In genomic region chr9:71937070-71937625, GRCh38 we compare ENCODE assay signal across 24 cellular contexts. TPM values are rescaled to one million over a fixed set of nuclear protein-coding genes. Genes with fewer than 3 reads are reported as not detected.
A peak's percentile ranks its signal among the peaks of the same experiment; 100 is the strongest.
DNase-seq lines count a peak whose midpoint lies in the region; ATAC-seq and TF ChIP-seq lines count a peak whose summit lies in the region.
"Had no signal": no experiment of that assay in that cellular context is flagged by ENCODE, and none has a peak within 500 bp of the region (broad histone marks: within the 10 kb centered on the region; RNA-seq: fewer than 3 reads in every experiment).

No MANE protein-coding gene starts in this region.

- peak overlapping the region; percentile 35 for H3K9ac ChIP-seq in mesenchymal stem cell (ENCODE audit: low read length)
- H3K9ac ChIP-seq: parathyroid adenoma had no signal

- H2AFZ ChIP-seq in mesenchymal stem cell (ENCODE audit: low read depth, low read length) = no peak overlapping the region
- H2AFZ ChIP-seq: parathyroid adenoma had no signal

- H4K8ac ChIP-seq in mesenchymal stem cell (ENCODE audit: low read length) = no peak overlapping the region

- DNase-seq in SK-MEL-5 (ENCODE audit: low read depth, low spot score) (peak; percentile 81), epithelial cell of prostate (ENCODE audit: low read depth, low spot score) (no peak), mesenchymal stem cell (no peak), thoracic aorta (ENCODE audit: low spot score) (no peak), GOT3 (lab: John Stamatoyannopoulos, UW) (no peak), NCI-H2107 treated with DMSO at 0.1 percent for 48 hours (lab: John Stamatoyannopoulos, UW; ENCODE audit: unreplicated experiment) (no peak), HT-29 (ENCODE audit: low spot score) (no peak), cortex of kidney (lab: John Stamatoyannopoulos, UW) (no peak)
- DNase-seq: activated CD8-positive, alpha-beta T cell treated with anti-CD3 and anti-CD28 coated beads, Interleukin-2, amount 10 ng/mL, durations not matched to agents 7 days and 5 days; activated T-cell treated with anti-CD3 and anti-CD28 coated beads, Interleukin-2, amount 50 U/mL, for 24 hours; CD8-positive, alpha-beta memory T cell; DND-41; foreskin fibroblast; MG63; naive thymus-derived CD8-positive, alpha-beta T cell; NCI-H2171 treated with DMSO at 0.1 percent for 48 hours; NCI-H526 treated with DMSO at 0.1 percent for 48 hours; RPMI8226; sigmoid colon; stimulated activated naive B cell treated with anti-CD40 and anti-IgM and Interleukin-4, amounts not matched to agents 10 μg/mL and 1 μg/mL and 100 μg/mL, for 72 hours; T1000; transverse colon had no signal

- H3K4me2 ChIP-seq in mesenchymal stem cell (ENCODE audit: low read length, poor library complexity, severe bottlenecking) = no peak overlapping the region

- H3K4me1 ChIP-seq in mesenchymal stem cell (ENCODE audit: control insufficient read depth, insufficient read depth, low read depth, low read length) (no peaks in the 10 kb centered on the region), thoracic aorta (ENCODE audit: control insufficient read depth in 1 of 2, low read depth in 2 of 2) (peaks cover 8 to 24% of the 10 kb centered on the region in 2 donors)
- H3K4me1 ChIP-seq: parathyroid adenoma had no signal

- H3K14ac ChIP-seq in mesenchymal stem cell (ENCODE audit: low read length in 2 of 2) = no peak overlapping the region

- no peak overlapping the region for H4K91ac ChIP-seq in mesenchymal stem cell (ENCODE audit: low read length)

- H2BK120ac ChIP-seq in mesenchymal stem cell (ENCODE audit: low read depth, low read length) = no peak overlapping the region

- no peak overlapping the region for H2BK12ac ChIP-seq in mesenchymal stem cell (ENCODE audit: low read length in 2 of 2)

- no peak overlapping the region for H3K4ac ChIP-seq in mesenchymal stem cell (ENCODE audit: low read depth in 1 of 2, low read length in 2 of 2)

- H2BK5ac ChIP-seq in mesenchymal stem cell (ENCODE audit: low read depth, low read length, poor library complexity, severe bottlenecking) = no peak overlapping the region

- H3K36me3 ChIP-seq in mesenchymal stem cell (ENCODE audit: control insufficient read depth in 1 of 2, insufficient read depth in 2 of 2, low read depth in 1 of 2, low read length in 2 of 2) (no peaks in the 10 kb centered on the region), thoracic aorta (no peaks in the 10 kb centered on the region)
- H3K36me3 ChIP-seq: MG63, sigmoid colon, transverse colon had no signal

- H3K9me3 ChIP-seq in mesenchymal stem cell (ENCODE audit: control insufficient read depth, low read length) (no peaks in the 10 kb centered on the region), thoracic aorta (no peaks in the 10 kb centered on the region)
- H3K9me3 ChIP-seq: MG63, sigmoid colon, transverse colon had no signal

- TF ChIP-seq CTCF in thoracic aorta (IDR thresholded peaks at IDR 0.05) = no peak

- H3K27ac ChIP-seq in epithelial cell of prostate = peak overlapping the region; percentile 71
- H3K27ac ChIP-seq in mesenchymal stem cell (ENCODE audit: low read length, poor library complexity, severe bottlenecking) = no peak overlapping the region
- peak overlapping the region; percentile 57 to 80 for H3K27ac ChIP-seq in thoracic aorta
- H3K27ac ChIP-seq: parathyroid adenoma, sigmoid colon, transverse colon had no signal

- no peak overlapping the region for H2AK5ac ChIP-seq in mesenchymal stem cell (ENCODE audit: low read length, severe bottlenecking)

- H3K4me3 ChIP-seq in mesenchymal stem cell (ENCODE audit: insufficient read depth in 1 of 2, low read depth in 1 of 2, low read length in 2 of 2) (no peak overlapping the region), thoracic aorta (peak overlapping the region; percentile 54)
- H3K4me3 ChIP-seq: MG63, sigmoid colon, transverse colon had no signal

- no peak overlapping the region for H2BK15ac ChIP-seq in mesenchymal stem cell (ENCODE audit: low read depth, poor library complexity, severe bottlenecking)

- 63% methylated on average over 1 of the region's 4 CpGs for WGBS in mesenchymal stem cell

- no peak for ATAC-seq in thoracic aorta (ENCODE audit: insufficient number of reproducible peaks, low FRiP score, low read depth)
- ATAC-seq: activated CD8-positive, alpha-beta T cell treated with anti-CD3 and anti-CD28 coated beads, Interleukin-2, amount 10 ng/mL, durations not matched to agents 7 days and 5 days; activated naive CD4-positive, alpha-beta T cell treated with anti-CD3 and anti-CD28 coated beads, Interleukin-2, amount 50 U/mL, for 72 hours; naive thymus-derived CD8-positive, alpha-beta T cell; stimulated activated naive B cell treated with anti-CD40 and anti-IgM and Interleukin-4, amounts not matched to agents 10 μg/mL and 1 μg/mL and 100 μg/mL, for 72 hours had no signal

- in situ Hi-C loops in SK-MEL-5 (cut with HindIII; ENCODE audit: low pct_unique_long_range_greater_than_20kb, low sequenced_read_pairs) = no loop called here

- H3K27me3 ChIP-seq in mesenchymal stem cell (ENCODE audit: control insufficient read depth in 1 of 2, insufficient read depth in 1 of 2, low read length in 2 of 2) (no peaks in the 10 kb centered on the region), thoracic aorta (replicated peaks; ENCODE audit: insufficient read depth) (no peaks in the 10 kb centered on the region)
- H3K27me3 ChIP-seq: MG63, sigmoid colon, transverse colon had no signal

- H3K18ac ChIP-seq in mesenchymal stem cell (ENCODE audit: low read depth in 1 of 2, low read length in 2 of 2) = no peak overlapping the region

- H3K79me1 ChIP-seq in mesenchymal stem cell (replicated peaks; ENCODE audit: low read length, poor library complexity, severe bottlenecking) = peaks cover 17% of the 10 kb centered on the region

- H3K23ac ChIP-seq in mesenchymal stem cell (ENCODE audit: low read length in 2 of 2) = no peak overlapping the region

RNA-seq across cellular contexts. Expression of gene C9orf85, which starts 25.7 kb away (rescaled TPM):
- total RNA-seq in SK-MEL-5 (2014; rRNA removed; shearing (Covaris generic)) = 49.1 and 50.8 TPM in 2 replicates
- polyA plus RNA-seq in SK-MEL-5 (2015; cell fraction: cytosol; rRNA removed) = 30.6 and 34.0 TPM in 2 replicates
- 12.3 and 18.0 TPM in 2 replicates for polyA plus RNA-seq in SK-MEL-5 (2015; cell fraction: nucleus; rRNA removed)
- 17.6 TPM for polyA plus RNA-seq in mesenchymal stem cell (2013, experiment 1 of 2)
- polyA plus RNA-seq in mesenchymal stem cell (2013, experiment 2 of 2) = 18.3 TPM
- total RNA-seq in thoracic aorta = 10 to 100 TPM in 1 of 2 donors, 1 to 10 TPM in 1; 8.4 to 14.7 TPM
- total RNA-seq in HT-29 (2014; rRNA removed; shearing (Covaris generic)) = 7.5 and 10.2 TPM in 2 replicates

RNA-seq across cellular contexts. Expression of gene ABHD17B, which starts 26.2 kb away (rescaled TPM):
- 53.5 and 54.1 TPM in 2 replicates for total RNA-seq in SK-MEL-5 (2014; rRNA removed; shearing (Covaris generic))
- polyA plus RNA-seq in SK-MEL-5 (2015; cell fraction: cytosol; rRNA removed) = 35.4 and 38.1 TPM in 2 replicates
- 28.1 and 34.0 TPM in 2 replicates for polyA plus RNA-seq in SK-MEL-5 (2015; cell fraction: nucleus; rRNA removed)
- 11.3 TPM for polyA plus RNA-seq in mesenchymal stem cell (2013, experiment 1 of 2)
- polyA plus RNA-seq in mesenchymal stem cell (2013, experiment 2 of 2) = 11.3 TPM
- total RNA-seq in thoracic aorta = 10 to 100 TPM; 15.3 to 24.6 TPM
- 20.0 and 21.8 TPM in 2 replicates for total RNA-seq in HT-29 (2014; rRNA removed; shearing (Covaris generic))
